ENCODE assay signal across 23 cellular contexts in the genomic region with DNA sequence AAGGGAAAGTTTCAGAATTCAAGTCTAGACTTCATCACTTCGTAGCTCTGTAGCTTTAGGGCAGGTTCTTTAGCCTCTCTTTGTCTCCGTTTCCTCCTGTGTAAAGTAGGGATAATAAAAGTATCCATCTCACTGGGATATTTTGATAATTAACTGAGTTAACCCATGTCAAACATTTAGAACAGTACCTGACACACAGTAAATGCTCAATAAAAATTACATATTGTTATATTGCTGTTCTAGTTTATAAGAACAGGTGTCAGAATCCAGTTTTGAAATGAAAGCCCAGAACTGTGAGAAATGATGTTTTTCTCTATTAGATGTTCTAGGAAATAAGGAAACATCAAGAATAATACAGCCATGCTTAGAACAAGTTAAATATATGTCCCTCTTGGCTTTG. TPM values are rescaled to one million over a fixed set of nuclear protein-coding genes. Genes with fewer than 3 reads are reported as not detected.
"Had no signal": no experiment of that assay in that cellular context is flagged by ENCODE, and none has a peak within 500 bp of the region (broad histone marks: within the 10 kb centered on the region; RNA-seq: fewer than 3 reads in every experiment).

No MANE protein-coding gene starts in this region.

- H3K4me3 ChIP-seq: dorsolateral prefrontal cortex, heart left ventricle, ovary, smooth muscle cell had no signal

- ATAC-seq: heart left ventricle; naive thymus-derived CD4-positive, alpha-beta T cell; right cardiac atrium had no signal

- H3K9me3 ChIP-seq: heart left ventricle, ovary had no signal

- H3K9me3 Mint-ChIP-seq: naive thymus-derived CD4-positive, alpha-beta T cell; nephron progenitor cell had no signal

- H3K4me3 Mint-ChIP-seq: nephron progenitor cell had no signal

- H3K27me3 ChIP-seq: dorsolateral prefrontal cortex, heart left ventricle, ovary had no signal

- H3K36me3 Mint-ChIP-seq: naive thymus-derived CD4-positive, alpha-beta T cell had no signal

- H3K36me3 ChIP-seq: heart left ventricle, ovary had no signal

- H3K27ac Mint-ChIP-seq: nephron progenitor cell had no signal

- H3K27ac ChIP-seq: dorsolateral prefrontal cortex, heart left ventricle, ovary had no signal

- DNase-seq: cortex of kidney; dorsolateral prefrontal cortex; effector CD8-positive, alpha-beta T cell; heart left ventricle; hippocampal formation; kidney glomerular epithelial cell; naive thymus-derived CD4-positive, alpha-beta T cell; nephron progenitor cell; ovary; right cardiac atrium; stimulated activated CD4-positive, alpha-beta T cell treated with anti-CD3 and anti-CD28 coated beads, Interleukin-2, amount 100 ng/mL, for 48 hours; stimulated activated naive CD4-positive, alpha-beta T cell treated with Interleukin-2 at 50 U/mL for 16 hours; trophoblast cell had no signal

- H3K4me2 ChIP-seq: smooth muscle cell had no signal

- FAIRE-seq: frontal cortex had no signal

RNA-seq across cellular contexts. Expression of a gene that starts 11.3 kb away (rescaled TPM):
- total RNA-seq: glomerular endothelial cell; heart left ventricle; liver; lung microvascular endothelial cell; mesenteric fat pad; naive thymus-derived CD4-positive, alpha-beta T cell; ovary; posterior vena cava; right cardiac atrium; smooth muscle cell; urinary bladder had no signal
- polyA plus RNA-seq: esophagus, heart left ventricle, liver, ovary, right cardiac atrium, smooth muscle cell, thymus had no signal
